18 cellular contexts compared by ENCODE assay signal in the genomic region with DNA sequence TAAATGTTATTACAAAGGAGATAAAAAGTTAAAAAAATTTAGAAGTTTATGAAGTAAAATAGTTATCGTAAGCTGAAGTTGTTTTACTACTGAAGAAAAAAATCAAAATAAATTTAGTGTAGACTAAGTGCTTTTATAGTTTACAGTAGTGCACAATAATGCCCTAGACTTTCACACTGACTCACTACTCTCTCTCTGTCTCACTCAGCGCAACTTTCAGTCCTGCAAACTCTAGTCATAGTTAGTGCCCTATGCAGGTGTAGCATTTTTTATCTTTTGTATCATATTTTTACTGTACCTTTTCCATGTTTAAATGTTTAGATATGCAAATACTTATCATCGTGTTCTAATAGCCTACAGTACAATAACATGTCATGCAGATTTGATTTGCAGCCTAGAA. TPM values are rescaled to one million over a fixed set of nuclear protein-coding genes. Genes with fewer than 3 reads are reported as not detected.
DNase-seq lines count a peak whose midpoint lies in the region; ATAC-seq and TF ChIP-seq lines count a peak whose summit lies in the region.
"Had no signal": no experiment of that assay in that cellular context is flagged by ENCODE, and none has a peak within 500 bp of the region (broad histone marks: within the 10 kb centered on the region; RNA-seq: fewer than 3 reads in every experiment).

No MANE protein-coding gene starts in this region.

- intact Hi-C loops in MCF 10A (cut with micrococcal nuclease) (no loop called here), mammary epithelial cell (cut with micrococcal nuclease) (no loop called here)

- no peaks in the 10 kb centered on the region for H3K79me2 ChIP-seq in mammary epithelial cell (ENCODE audit: insufficient read depth, low read length)
- H3K79me2 ChIP-seq: hepatocyte had no signal

- peak; percentile 91 for ATAC-seq in GM21723 (IDR thresholded peaks at IDR 0.05; ENCODE audit: unreplicated experiment)
- ATAC-seq in HG03066 (IDR thresholded peaks at IDR 0.05; ENCODE audit: low read depth, unreplicated experiment) = peak; percentile 85
- ATAC-seq: left colon had no signal

- H3K36me3 Mint-ChIP-seq in MCF 10A (ENCODE audit: insufficient read depth, unreplicated experiment) (peaks cover 6% of the 10 kb centered on the region), endothelial cell (ENCODE audit: low read depth, unreplicated experiment) (no peaks in the 10 kb centered on the region), endodermal cell (ENCODE audit: low read depth) (no peaks in the 10 kb centered on the region)

- H3K9me3 ChIP-seq in mammary epithelial cell (replicated peaks; ENCODE audit: insufficient read depth, low read length) (no peaks in the 10 kb centered on the region), endodermal cell (ENCODE audit: control insufficient read depth, low read length) (no peaks in the 10 kb centered on the region)
- H3K9me3 ChIP-seq: esophagus muscularis mucosa, prostate gland, testis had no signal

- no peaks in the 10 kb centered on the region for H3K4me1 ChIP-seq in mammary epithelial cell (ENCODE audit: insufficient read depth, low read length)
- no peaks in the 10 kb centered on the region for H3K4me1 ChIP-seq in endodermal cell (ENCODE audit: control insufficient read depth, insufficient read depth, low read length)
- H3K4me1 ChIP-seq: esophagus muscularis mucosa, prostate gland, testis had no signal

- dilution Hi-C loops in mammary epithelial cell (cut with HindIII; ENCODE audit: low sequenced_read_pairs) = no loop called here

- DNase-seq in MCF 10A (ENCODE audit: unreplicated experiment) = no peak
- no peak for DNase-seq in mammary epithelial cell
- DNase-seq in HuH-7.5 (ENCODE audit: low spot score) = no peak
- DNase-seq in endothelial cell (ENCODE audit: low spot score) = no peak
- no peak for DNase-seq in DMS 273 (lab: John Stamatoyannopoulos, UW; ENCODE audit: unreplicated experiment)
- DNase-seq in endodermal cell = no peak
- DNase-seq: activated CD4-positive, alpha-beta T cell treated with anti-CD3 and anti-CD28 coated beads for 4 hours; cortex of kidney; left colon; NCI-H187; NCI-H524 treated with DMSO at 0.1 percent for 48 hours; stimulated activated CD4-positive, alpha-beta T cell treated with anti-CD3 and anti-CD28 coated beads, Interleukin-12 subunit alpha, Interleukin-12 subunit beta, amount 100 ng/mL, for 4 hours; testis had no signal

- H4K20me1 ChIP-seq in mammary epithelial cell (ENCODE audit: insufficient read depth, low read length) = no peaks in the 10 kb centered on the region

- H3K27me3 ChIP-seq in mammary epithelial cell (ENCODE audit: insufficient read depth, low read length) (no peaks in the 10 kb centered on the region), endodermal cell (ENCODE audit: control insufficient read depth, insufficient read depth, low read length, poor library complexity, severe bottlenecking) (no peaks in the 10 kb centered on the region)
- H3K27me3 ChIP-seq: esophagus muscularis mucosa, hepatocyte, testis had no signal

- no peak overlapping the region for H3K27ac ChIP-seq in mammary epithelial cell (ENCODE audit: insufficient read depth, low read depth, low read length)
- H3K27ac ChIP-seq in endodermal cell (ENCODE audit: low read depth, low read length) = no peak overlapping the region
- H3K27ac ChIP-seq: esophagus muscularis mucosa, hepatocyte, prostate gland, testis had no signal

- H3K27ac Mint-ChIP-seq in MCF 10A (ENCODE audit: low read depth, unreplicated experiment) = peak overlapping the region; percentile 88
- no peak overlapping the region for H3K27ac Mint-ChIP-seq in endothelial cell (ENCODE audit: unreplicated experiment)
- H3K27ac Mint-ChIP-seq in endodermal cell = no peak overlapping the region

- 80% methylated on average over 3 of the region's 3 CpGs for WGBS in mammary epithelial cell (ENCODE audit: low coverage, missing lambda C conversion rate)
- 77 to 100% methylated on average over 1 to 2 of the region's 3 CpGs for WGBS in endodermal cell (ENCODE audit: insufficient coverage in 1 of 2, insufficient read length in 1 of 2), 2 experiments

- in situ Hi-C loops in mammary epithelial cell (cut with MboI; ENCODE audit: low sequenced_read_pairs in 2 of 2) = loop anchor here in 1 of 2 donors (25.0 kb wide), 2 partner anchors 721 to 1846 kb away; no protein-coding TSS in a partner anchor

- H3K9me3 Mint-ChIP-seq in MCF 10A (ENCODE audit: unreplicated experiment) (peaks cover 5% of the 10 kb centered on the region), endothelial cell (ENCODE audit: unreplicated experiment) (no peaks in the 10 kb centered on the region), endodermal cell (peaks cover 7% of the 10 kb centered on the region)

- H3K4me3 Mint-ChIP-seq in MCF 10A (ENCODE audit: unreplicated experiment) (no peak overlapping the region), endothelial cell (ENCODE audit: unreplicated experiment) (no peak overlapping the region), endodermal cell (no peak overlapping the region)

- POLR2A ChIA-PET in MCF 10A (lab: Yijun Ruan, JAX) = no interaction called here

- H3K4me1 Mint-ChIP-seq in MCF 10A (ENCODE audit: insufficient read depth, unreplicated experiment) (peaks cover 6% of the 10 kb centered on the region), endothelial cell (ENCODE audit: unreplicated experiment) (no peaks in the 10 kb centered on the region), endodermal cell (peaks cover 2% of the 10 kb centered on the region)

- CTCF ChIA-PET in MCF 10A (lab: Yijun Ruan, JAX) (no interaction called here), mammary epithelial cell (lab: Charles Lee; ENCODE audit: low non-redundant PET) (no interaction called here)

- H3K36me3 ChIP-seq in mammary epithelial cell (ENCODE audit: insufficient read depth, low read length) = no peaks in the 10 kb centered on the region
- no peaks in the 10 kb centered on the region for H3K36me3 ChIP-seq in endodermal cell (ENCODE audit: control insufficient read depth, insufficient read depth, low read length)
- H3K36me3 ChIP-seq: esophagus muscularis mucosa, prostate gland had no signal

- BruUV-seq in MCF 10A (replicated peaks; lab: Mats Ljungman, UMichigan) (no TSS peak), mammary epithelial cell (replicated peaks; lab: Mats Ljungman, UMichigan) (no TSS peak)

- H3K9ac ChIP-seq in mammary epithelial cell (ENCODE audit: insufficient read depth, low read length) (no peak overlapping the region), endodermal cell (ENCODE audit: extremely low read depth, low read length, poor library complexity, severe bottlenecking) (no peak overlapping the region)

- H3K4me2 ChIP-seq in mammary epithelial cell (ENCODE audit: insufficient read depth, low read depth, low read length) = no peak overlapping the region
- H3K4me2 ChIP-seq: hepatocyte had no signal

- no peak for TF ChIP-seq CTCF in MCF 10A (IDR thresholded peaks at IDR 0.05; ENCODE audit: unreplicated experiment)
- no peak for TF ChIP-seq CTCF in mammary epithelial cell (conservative IDR thresholded peaks at IDR 0.05 in 1 of 2, IDR thresholded peaks at IDR 0.05 in 1 of 2; ENCODE audit: extremely low read depth in 1 of 2, insufficient read depth in 1 of 2, low read depth in 1 of 2, low read length in 2 of 2)
- no peak for TF ChIP-seq CTCF in endothelial cell (IDR thresholded peaks at IDR 0.05; ENCODE audit: unreplicated experiment)
- no peak for TF ChIP-seq CTCF in endodermal cell (conservative IDR thresholded peaks at IDR 0.05)

- H3K4me3 ChIP-seq in mammary epithelial cell (replicated peaks in 1 of 3; ENCODE audit: insufficient read depth in 1 of 3, low read depth in 2 of 3, low read length in 3 of 3) = no peak overlapping the region
- no peak overlapping the region for H3K4me3 ChIP-seq in endodermal cell (ENCODE audit: low read length)
- H3K4me3 ChIP-seq: esophagus muscularis mucosa, hepatocyte, prostate gland, testis had no signal

- H3K27me3 Mint-ChIP-seq in MCF 10A (ENCODE audit: insufficient read depth, unreplicated experiment) (no peaks in the 10 kb centered on the region), endothelial cell (ENCODE audit: unreplicated experiment) (no peaks in the 10 kb centered on the region), endodermal cell (ENCODE audit: insufficient read depth) (no peaks in the 10 kb centered on the region)

- no peak overlapping the region for H2AFZ ChIP-seq in mammary epithelial cell (ENCODE audit: low read depth, low read length)
- H2AFZ ChIP-seq: hepatocyte had no signal

RNA-seq across cellular contexts. Expression of a gene that starts 17.7 kb away (rescaled TPM):
- total RNA-seq in MCF 10A (2022) (123 and 157 TPM in 2 replicates), mammary epithelial cell (10 to 100 TPM; 78.0 to 93.5 TPM), endothelial cell (ENCODE audit: unreplicated experiment) (16.7 TPM), endodermal cell (10 to 100 TPM; 54.9 to 55.6 TPM)
- polyA plus RNA-seq in mammary epithelial cell = 76.9 TPM
- 39.2 TPM for polyA minus RNA-seq in mammary epithelial cell
- polyA plus RNA-seq in endodermal cell (2013, experiment 1 of 2) = 30.7 TPM
- 31.3 TPM for polyA plus RNA-seq in endodermal cell (2013, experiment 2 of 2)
